8 cellular contexts compared by ENCODE assay signal in the genomic region with DNA sequence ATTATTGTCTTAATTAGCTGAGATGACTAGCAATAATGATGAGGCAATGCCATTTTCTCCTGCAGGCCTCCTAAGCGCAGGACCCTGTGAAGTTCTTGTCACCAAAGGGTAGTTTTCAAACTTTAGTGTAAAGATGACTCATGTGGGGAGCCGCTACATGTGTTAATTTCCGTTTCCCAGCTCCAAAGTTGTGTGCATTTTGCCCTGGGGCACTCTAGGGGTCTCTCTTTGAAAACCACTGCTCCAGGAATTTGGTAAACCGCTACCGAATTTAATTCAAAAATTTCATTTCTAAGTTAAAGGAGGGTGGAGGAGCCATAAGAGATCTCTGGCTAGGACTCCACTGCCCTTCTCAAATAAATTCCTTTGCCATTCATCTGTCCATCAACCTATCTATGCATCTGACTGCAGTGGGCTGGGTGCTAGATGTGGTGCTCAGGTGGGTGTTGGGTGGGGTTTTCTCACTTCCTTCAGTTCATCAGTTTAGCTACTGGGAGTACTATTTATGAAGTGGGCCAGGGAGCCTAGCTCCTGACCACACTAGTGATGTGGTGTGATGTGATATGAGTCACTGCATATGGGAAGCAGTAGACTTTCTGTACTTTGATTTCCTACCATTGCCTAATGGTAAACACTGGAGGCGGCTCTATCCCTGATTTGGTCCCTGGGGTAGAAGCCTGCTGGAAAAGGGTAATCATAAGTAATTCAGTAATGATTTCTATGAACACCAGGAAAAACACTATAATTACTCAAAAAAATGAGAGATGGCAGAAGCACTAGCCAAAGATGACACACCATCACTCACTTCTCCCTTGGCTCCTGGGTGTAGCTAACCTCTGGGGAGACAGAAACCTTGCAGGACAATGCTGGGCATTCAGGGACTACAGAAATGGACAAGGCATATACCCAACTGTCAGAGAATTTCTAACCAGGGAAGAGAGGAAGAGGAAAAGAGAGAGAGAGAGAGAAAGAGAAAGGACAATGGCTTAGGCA. TPM values are rescaled to one million over a fixed set of nuclear protein-coding genes. Genes with fewer than 3 reads are reported as not detected.
A peak's percentile ranks its signal among the peaks of the same experiment; 100 is the strongest.
DNase-seq lines count a peak whose midpoint lies in the region; ATAC-seq, FAIRE-seq and TF ChIP-seq lines count a peak whose summit lies in the region.

No MANE protein-coding gene starts in this region.

- H3K27ac Mint-ChIP-seq in glutamatergic neuron (ENCODE audit: unreplicated experiment): no peak overlapping the region

- TF ChIP-seq CTCF in glutamatergic neuron (IDR thresholded peaks at IDR 0.05; ENCODE audit: partially characterized antibody, unreplicated experiment): no peak

- ATAC-seq in GM18502 (IDR thresholded peaks at IDR 0.05; ENCODE audit: poor library complexity, unreplicated experiment): peak; percentile 56
- peak; percentile 20 for ATAC-seq in HG02571 (IDR thresholded peaks at IDR 0.05; ENCODE audit: unreplicated experiment)
- ATAC-seq in GM21528 (IDR thresholded peaks at IDR 0.05; ENCODE audit: low FRiP score, unreplicated experiment): no peak

- H3K4me3 Mint-ChIP-seq in glutamatergic neuron (ENCODE audit: unreplicated experiment): peak overlapping the region; percentile 97

- DNase-seq in RCC 7860 (ENCODE audit: low spot score) (peak; percentile 74), glutamatergic neuron (no peak), NCI-H128 (lab: John Stamatoyannopoulos, UW; ENCODE audit: unreplicated experiment) (no peak), NCI-H1092 (lab: John Stamatoyannopoulos, UW) (no peak), NCI-H774 (lab: John Stamatoyannopoulos, UW) (no peak)

- H3K9me3 Mint-ChIP-seq in glutamatergic neuron (ENCODE audit: unreplicated experiment): peaks cover 11% of the 10 kb centered on the region

- H3K27me3 Mint-ChIP-seq in glutamatergic neuron (ENCODE audit: unreplicated experiment): peaks cover 11% of the 10 kb centered on the region

- peak; percentile 70 for FAIRE-seq in RCC 7860 (lab: Jason Lieb, UNC)

- H3K4me1 Mint-ChIP-seq in glutamatergic neuron (ENCODE audit: low read depth, unreplicated experiment): peaks cover 20% of the 10 kb centered on the region

- no peaks in the 10 kb centered on the region for H3K36me3 Mint-ChIP-seq in glutamatergic neuron (ENCODE audit: unreplicated experiment)

RNA-seq across cellular contexts. Expression of a gene that starts 4.0 kb away (rescaled TPM):
- 50.2 TPM for total RNA-seq in glutamatergic neuron (ENCODE audit: unreplicated experiment)
